ENCODE assay signal across 8 cellular contexts in genomic region chr19:18294467-18294864, GRCh38. TPM values are rescaled to one million over a fixed set of nuclear protein-coding genes. Genes with fewer than 3 reads are reported as not detected.
DNase-seq lines count a peak whose midpoint lies in the region; ATAC-seq and TF ChIP-seq lines count a peak whose summit lies in the region.

No MANE protein-coding gene starts in this region.

- ATAC-seq in stimulated activated memory B cell treated with anti-CD40 and anti-IgM and Interleukin-4, amounts not matched to agents 10 μg/mL and 1 μg/mL and 100 μg/mL, for 72 hours, result peak; percentile 48
- ATAC-seq in GM21528 (IDR thresholded peaks at IDR 0.05; ENCODE audit: low FRiP score, unreplicated experiment), result no peak

- H3K27ac Mint-ChIP-seq in activated naive CD8-positive, alpha-beta T cell treated with anti-CD3 and anti-CD28 coated beads for 36 hours, result peak overlapping the region; percentile 95
- H3K27ac Mint-ChIP-seq in mesothelial cell of epicardium, result peak overlapping the region; percentile 88
- H3K27ac Mint-ChIP-seq in stimulated activated memory B cell treated with anti-CD40 and anti-IgM and Interleukin-4, amounts not matched to agents 10 μg/mL and 1 μg/mL and 100 μg/mL, for 72 hours, result peak overlapping the region; percentile 83

- no peaks in the 10 kb centered on the region for H3K36me3 ChIP-seq in HAP-1 (replicated peaks)

- H3K36me3 Mint-ChIP-seq in activated naive CD8-positive, alpha-beta T cell treated with anti-CD3 and anti-CD28 coated beads for 36 hours, result peaks cover 21% of the 10 kb centered on the region
- no peaks in the 10 kb centered on the region for H3K36me3 Mint-ChIP-seq in mesothelial cell of epicardium
- H3K36me3 Mint-ChIP-seq in stimulated activated memory B cell treated with anti-CD40 and anti-IgM and Interleukin-4, amounts not matched to agents 10 μg/mL and 1 μg/mL and 100 μg/mL, for 72 hours, result peaks cover 9% of the 10 kb centered on the region

- H3K4me3 Mint-ChIP-seq in activated naive CD8-positive, alpha-beta T cell treated with anti-CD3 and anti-CD28 coated beads for 36 hours, result peak overlapping the region; percentile 85
- no peak overlapping the region for H3K4me3 Mint-ChIP-seq in mesothelial cell of epicardium
- peak overlapping the region; percentile 67 for H3K4me3 Mint-ChIP-seq in stimulated activated memory B cell treated with anti-CD40 and anti-IgM and Interleukin-4, amounts not matched to agents 10 μg/mL and 1 μg/mL and 100 μg/mL, for 72 hours

- no peak for TF ChIP-seq CTCF in mesothelial cell of epicardium (IDR thresholded peaks at IDR 0.05; ENCODE audit: unreplicated experiment)

- peak; percentile 21 for DNase-seq in DMS153 (lab: John Stamatoyannopoulos, UW)
- peak; percentile 75 for DNase-seq in SW480 (ENCODE audit: low spot score)
- peak; percentile 93 for DNase-seq in activated naive CD8-positive, alpha-beta T cell treated with anti-CD3 and anti-CD28 coated beads for 36 hours
- no peak for DNase-seq in mesothelial cell of epicardium (ENCODE audit: low spot score in 2 of 2, unreplicated experiment in 2 of 2)
- no peak for DNase-seq in HAP-1 (ENCODE audit: low spot score in 2 of 2)
- no peak for DNase-seq in Kasumi-1 (lab: John Stamatoyannopoulos, UW)

- H3K9me3 Mint-ChIP-seq in activated naive CD8-positive, alpha-beta T cell treated with anti-CD3 and anti-CD28 coated beads for 36 hours, result peaks cover 2% of the 10 kb centered on the region
- H3K9me3 Mint-ChIP-seq in mesothelial cell of epicardium, result no peaks in the 10 kb centered on the region
- peaks cover 12% of the 10 kb centered on the region for H3K9me3 Mint-ChIP-seq in stimulated activated memory B cell treated with anti-CD40 and anti-IgM and Interleukin-4, amounts not matched to agents 10 μg/mL and 1 μg/mL and 100 μg/mL, for 72 hours

- no peaks in the 10 kb centered on the region for H3K27me3 ChIP-seq in HAP-1 (ENCODE audit: low read depth)

- no peaks in the 10 kb centered on the region for H3K9me3 ChIP-seq in HAP-1

- H3K4me1 ChIP-seq in HAP-1, result peaks cover 26% of the 10 kb centered on the region

- peaks cover 51% of the 10 kb centered on the region for H3K4me1 Mint-ChIP-seq in activated naive CD8-positive, alpha-beta T cell treated with anti-CD3 and anti-CD28 coated beads for 36 hours
- H3K4me1 Mint-ChIP-seq in mesothelial cell of epicardium, result peaks cover 36% of the 10 kb centered on the region
- peaks cover 56% of the 10 kb centered on the region for H3K4me1 Mint-ChIP-seq in stimulated activated memory B cell treated with anti-CD40 and anti-IgM and Interleukin-4, amounts not matched to agents 10 μg/mL and 1 μg/mL and 100 μg/mL, for 72 hours

- no peaks in the 10 kb centered on the region for H3K27me3 Mint-ChIP-seq in activated naive CD8-positive, alpha-beta T cell treated with anti-CD3 and anti-CD28 coated beads for 36 hours
- H3K27me3 Mint-ChIP-seq in mesothelial cell of epicardium (ENCODE audit: low read depth), result no peaks in the 10 kb centered on the region
- H3K27me3 Mint-ChIP-seq in stimulated activated memory B cell treated with anti-CD40 and anti-IgM and Interleukin-4, amounts not matched to agents 10 μg/mL and 1 μg/mL and 100 μg/mL, for 72 hours, result no peaks in the 10 kb centered on the region

- in situ Hi-C loops in HAP-1 (cut with MboI; ENCODE audit: low sequenced_read_pairs), result no loop called here

- no peak overlapping the region for H3K4me3 ChIP-seq in HAP-1

RNA-seq across cellular contexts. Expression of gene JUND, which starts 13.0 kb away (rescaled TPM):
- 100 to 1,000 TPM; 379 to 398 TPM for total RNA-seq in activated naive CD8-positive, alpha-beta T cell treated with anti-CD3 and anti-CD28 coated beads for 36 hours
- total RNA-seq in mesothelial cell of epicardium, result 274 to 284 TPM (median 276 TPM) in 3 replicates

RNA-seq across cellular contexts. Expression of gene IQCN, which starts 20.2 kb away (rescaled TPM):
- total RNA-seq in activated naive CD8-positive, alpha-beta T cell treated with anti-CD3 and anti-CD28 coated beads for 36 hours, result under 1 TPM; 0.29 to 0.32 TPM
- 14.8 to 17.1 TPM (median 16.8 TPM) in 3 replicates for total RNA-seq in mesothelial cell of epicardium

RNA-seq across cellular contexts. Expression of gene LSM4, which starts 28.4 kb away (rescaled TPM):
- total RNA-seq in activated naive CD8-positive, alpha-beta T cell treated with anti-CD3 and anti-CD28 coated beads for 36 hours, result 100 to 1,000 TPM; 419 to 435 TPM
- total RNA-seq in mesothelial cell of epicardium, result 112 to 119 TPM (median 114 TPM) in 3 replicates

RNA-seq across cellular contexts. Expression of gene PGPEP1, which starts 45.9 kb away (rescaled TPM):
- total RNA-seq in activated naive CD8-positive, alpha-beta T cell treated with anti-CD3 and anti-CD28 coated beads for 36 hours, result 10 to 100 TPM; 15.7 to 17.8 TPM
- total RNA-seq in mesothelial cell of epicardium, result 22.6 to 24.3 TPM (median 23.2 TPM) in 3 replicates

Comparison
In these comparisons a context has a peak if more than half of its experiments do, and no peak if none do; other contexts are left out.
1. DNase-seq: peak in DMS153 (single experiment), SW480 (single experiment) and activated naive CD8-positive, alpha-beta T cell treated with anti-CD3 and anti-CD28 coated beads for 36 hours (single experiment); none in mesothelial cell of epicardium (0 of 2), HAP-1 (0 of 2) and Kasumi-1 (0 of 2).
2. RNA of gene IQCN, which starts 20.2 kb away (total RNA-seq): 14.8 to 17.1 TPM in mesothelial cell of epicardium; 0.29 to 0.32 TPM in activated naive CD8-positive, alpha-beta T cell treated with anti-CD3 and anti-CD28 coated beads for 36 hours; every median in the first group is over 10 times any median in the second.
3. Peak in every context shown above with its lines, with median percentiles within 50 percentile points of each other: H3K27ac Mint-ChIP-seq.